In genomic region chr5:36108758-36109245, GRCh38 we compare ENCODE assay signal across 1 cellular context.
A peak's percentile ranks its signal among the peaks of the same experiment; 100 is the strongest.
TF ChIP-seq lines count a peak whose summit lies in the region.

No MANE protein-coding gene starts in this region.

TF ChIP-seq in HEK293, 187 proteins besides CTCF, POLR2A, EP300 and RAD21:
- TF ChIP-seq ZNF121 (tag by site-specific recombination; IDR thresholded peaks at IDR 0.05) (no peak), REST (tag by site-specific recombination; IDR thresholded peaks at IDR 0.05) (no peak), PRDM6 (tag by site-specific recombination; IDR thresholded peaks at IDR 0.05) (peak; percentile 31; the same call in 1 of the 2 replicates)
TF ChIP-seq in HEK293: peak in this region for 1.
